ENCODE assay signal across 34 cellular contexts in the genomic region with DNA sequence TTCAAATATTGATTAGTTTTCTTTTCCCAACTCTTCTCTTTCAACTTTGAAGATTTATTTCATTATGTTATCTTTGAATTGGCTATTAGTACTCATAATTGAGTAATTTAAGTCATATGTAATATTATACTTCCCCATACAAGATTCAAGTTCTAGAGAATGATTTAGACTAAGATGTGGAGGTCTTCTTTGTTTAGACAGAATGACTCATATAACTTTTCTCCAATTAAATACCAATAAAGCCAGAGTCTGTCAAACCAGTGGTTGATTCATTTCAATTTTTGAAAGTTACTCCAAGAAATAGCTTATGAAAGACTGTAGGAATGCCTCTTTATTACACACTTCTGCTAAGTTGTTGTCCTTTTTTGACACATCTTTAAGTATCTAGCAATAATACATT.
"Had no signal": no experiment of that assay in that cellular context is flagged by ENCODE, and none has a peak within 500 bp of the region (broad histone marks: within the 10 kb centered on the region; RNA-seq: fewer than 3 reads in every experiment).

No MANE protein-coding gene starts in this region.

- H3K4me3 ChIP-seq: MG63 had no signal

- H3K4me2 ChIP-seq: KMS-11 had no signal

- H3K27me3 ChIP-seq: MG63 had no signal

- H3K9me3 ChIP-seq: MG63 had no signal

- H3K9ac ChIP-seq: KMS-11 had no signal

- H3K36me3 ChIP-seq: MG63 had no signal

- H3K27ac ChIP-seq: KMS-11 had no signal

- DNase-seq: Karpas-422, Kasumi-1, MG63, MM.1S, MV-4-11, NCI-H1048, NCI-H1092, NCI-H1092 treated with DMSO at 0.1 percent for 48 hours, NCI-H1105, NCI-H1105 treated with DMSO at 0.1 percent for 48 hours, NCI-H1417, NCI-H1417 treated with DMSO at 0.1 percent for 48 hours, NCI-H1436, NCI-H1436 treated with DMSO at 0.1 percent for 48 hours, NCI-H146, NCI-H1694, NCI-H1694 treated with DMSO at 0.1 percent for 48 hours, NCI-H187, NCI-H187 treated with DMSO at 0.1 percent for 48 hours, NCI-H1930, NCI-H2029, NCI-H2029 treated with DMSO at 0.1 percent for 48 hours, NCI-H2081, NCI-H2081 treated with DMSO at 0.1 percent for 48 hours, NCI-H2171, NCI-H2171 treated with DMSO at 0.1 percent for 48 hours, NCI-H2227 treated with DMSO at 0.1 percent for 48 hours, NCI-H226, NCI-H345, NCI-H446, NCI-H446 treated with DMSO at 0.1 percent for 48 hours, NCI-H510A, NCI-H510A treated with DMSO at 0.1 percent for 48 hours had no signal
